ENCODE assay signal across 6 cellular contexts in genomic region chr2:240557101-240557751, GRCh38. TPM values are rescaled to one million over a fixed set of nuclear protein-coding genes. Genes with fewer than 3 reads are reported as not detected.
DNase-seq lines count a peak whose midpoint lies in the region; ATAC-seq lines count a peak whose summit lies in the region.

No MANE protein-coding gene starts in this region.

- 22% methylated on average over 51 of the region's 51 CpGs for WGBS in right cardiac atrium
- WGBS in thymus = 50% methylated on average over 51 of the region's 51 CpGs

- H3K36me3 Mint-ChIP-seq in activated CD4-positive, alpha-beta T cell treated with anti-CD3 and anti-CD28 coated beads, Interleukin-2, amount 10 ng/mL, durations not matched to agents 24 days and 14 days (ENCODE audit: low read depth) = peaks cover 42% of the 10 kb centered on the region

- H3K27me3 Mint-ChIP-seq in activated CD4-positive, alpha-beta T cell treated with anti-CD3 and anti-CD28 coated beads, Interleukin-2, amount 10 ng/mL, durations not matched to agents 24 days and 14 days = no peaks in the 10 kb centered on the region

- H3K4me1 ChIP-seq in right cardiac atrium (ENCODE audit: control insufficient read depth, insufficient read depth, low read length) (peaks cover 4% of the 10 kb centered on the region), thymus (ENCODE audit: control insufficient read depth, insufficient read depth, low read length) (peaks cover 18% of the 10 kb centered on the region)

- H3K4me3 ChIP-seq in right cardiac atrium (ENCODE audit: low read length) = peak overlapping the region; percentile 47
- H3K4me3 ChIP-seq in thymus (ENCODE audit: low read length) = peak overlapping the region; percentile 31

- intact Hi-C loops in activated CD4-positive, alpha-beta T cell treated with anti-CD3 and anti-CD28 coated beads, Interleukin-2, amount 10 ng/mL, durations not matched to agents 24 days and 14 days (cut with micrococcal nuclease) = loop anchor here (1.0 kb wide), 1 partner anchor 9 kb away; no protein-coding TSS in a partner anchor
- intact Hi-C loops in right cardiac atrium (cut with DNase I) = no loop called here

- peak overlapping the region; percentile 35 for H3K4me3 Mint-ChIP-seq in activated CD4-positive, alpha-beta T cell treated with anti-CD3 and anti-CD28 coated beads, Interleukin-2, amount 10 ng/mL, durations not matched to agents 24 days and 14 days

- no peaks in the 10 kb centered on the region for H3K27me3 ChIP-seq in right cardiac atrium (ENCODE audit: control insufficient read depth, insufficient read depth)
- H3K27me3 ChIP-seq in thymus (ENCODE audit: control insufficient read depth, insufficient read depth) = no peaks in the 10 kb centered on the region

- no peaks in the 10 kb centered on the region for H3K9me3 ChIP-seq in right cardiac atrium (ENCODE audit: control insufficient read depth, low read length)
- no peaks in the 10 kb centered on the region for H3K9me3 ChIP-seq in thymus (ENCODE audit: control insufficient read depth)

- H3K27ac ChIP-seq in right cardiac atrium (ENCODE audit: low read length) (no peak overlapping the region), thymus (ENCODE audit: low read depth) (no peak overlapping the region)

- H3K4me1 Mint-ChIP-seq in activated CD4-positive, alpha-beta T cell treated with anti-CD3 and anti-CD28 coated beads, Interleukin-2, amount 10 ng/mL, durations not matched to agents 24 days and 14 days = peaks cover 35% of the 10 kb centered on the region

- ATAC-seq in right cardiac atrium (no peak), GM19452 (IDR thresholded peaks at IDR 0.05; ENCODE audit: unreplicated experiment) (no peak)

- H3K27ac Mint-ChIP-seq in activated CD4-positive, alpha-beta T cell treated with anti-CD3 and anti-CD28 coated beads, Interleukin-2, amount 10 ng/mL, durations not matched to agents 24 days and 14 days = peak overlapping the region; percentile 56

- no peaks in the 10 kb centered on the region for H3K9me3 Mint-ChIP-seq in activated CD4-positive, alpha-beta T cell treated with anti-CD3 and anti-CD28 coated beads, Interleukin-2, amount 10 ng/mL, durations not matched to agents 24 days and 14 days

- H3K36me3 ChIP-seq in thymus (ENCODE audit: control insufficient read depth, insufficient read depth) = peaks cover 6% of the 10 kb centered on the region

- DNase-seq in activated CD4-positive, alpha-beta T cell treated with anti-CD3 and anti-CD28 coated beads, Interleukin-2, amount 10 ng/mL, durations not matched to agents 24 days and 14 days = no peak
- DNase-seq in activated CD4-positive, alpha-beta T cell treated with anti-CD3 and anti-CD28 coated beads, Interleukin-2, amount 50 U/mL, for 1 hour = no peak
- DNase-seq in right cardiac atrium = peak; percentile 27 to 64 (median 56)
- no peak for DNase-seq in stimulated activated CD4-positive, alpha-beta T cell treated with anti-CD3 and anti-CD28 coated beads, Interleukin-2, amount 100 ng/mL, for 24 hours

RNA-seq across cellular contexts. Expression of gene ANKMY1, which starts 0.6 kb away (rescaled TPM):
- 24.8 and 26.7 TPM in 2 replicates for total RNA-seq in activated CD4-positive, alpha-beta T cell treated with anti-CD3 and anti-CD28 coated beads, Interleukin-2, amount 10 ng/mL, durations not matched to agents 24 days and 14 days
- 1 to 10 TPM; 7.3 to 8.0 (median 7.6) TPM for total RNA-seq in right cardiac atrium
- polyA plus RNA-seq in right cardiac atrium (3.5 TPM), thymus (10.3 TPM)

RNA-seq across cellular contexts. Expression of gene DUSP28, which starts 2.9 kb away (rescaled TPM):
- 6.3 and 7.9 TPM in 2 replicates for total RNA-seq in activated CD4-positive, alpha-beta T cell treated with anti-CD3 and anti-CD28 coated beads, Interleukin-2, amount 10 ng/mL, durations not matched to agents 24 days and 14 days
- 10 to 100 TPM in 3 of 4 donors, 1 to 10 TPM in 1; 9.6 to 14.9 (median 11.7) TPM for total RNA-seq in right cardiac atrium
- polyA plus RNA-seq in right cardiac atrium = 10.9 TPM
- 9.0 TPM for polyA plus RNA-seq in thymus

RNA-seq across cellular contexts. Expression of gene RNPEPL1, which starts 11.1 kb away (rescaled TPM):
- 59.1 and 60.7 TPM in 2 replicates for total RNA-seq in activated CD4-positive, alpha-beta T cell treated with anti-CD3 and anti-CD28 coated beads, Interleukin-2, amount 10 ng/mL, durations not matched to agents 24 days and 14 days
- total RNA-seq in right cardiac atrium = 10 to 100 TPM; 40.4 to 61.6 (median 58.0) TPM
- polyA plus RNA-seq in right cardiac atrium (108 TPM), thymus (109 TPM)

RNA-seq across cellular contexts. Expression of gene CAPN10, which starts 29.3 kb away (rescaled TPM):
- total RNA-seq in activated CD4-positive, alpha-beta T cell treated with anti-CD3 and anti-CD28 coated beads, Interleukin-2, amount 10 ng/mL, durations not matched to agents 24 days and 14 days = 48.4 and 51.9 TPM in 2 replicates
- 10 to 100 TPM; 21.2 to 44.3 (median 36.2) TPM for total RNA-seq in right cardiac atrium
- polyA plus RNA-seq in right cardiac atrium (40.1 TPM), thymus (67.0 TPM)

Comparison
In these comparisons a context has a peak if more than half of its experiments do, and no peak if none do; other contexts are left out.
1. DNase-seq: peak in right cardiac atrium (3 of 3); none in activated CD4-positive, alpha-beta T cell treated with anti-CD3 and anti-CD28 coated beads, Interleukin-2, amount 10 ng/mL, durations not matched to agents 24 days and 14 days (single experiment), activated CD4-positive, alpha-beta T cell treated with anti-CD3 and anti-CD28 coated beads, Interleukin-2, amount 50 U/mL, for 1 hour (single experiment) and stimulated activated CD4-positive, alpha-beta T cell treated with anti-CD3 and anti-CD28 coated beads, Interleukin-2, amount 100 ng/mL, for 24 hours (0 of 2).